Comparison of ENCODE assay signal across 26 cellular contexts in the genomic region with DNA sequence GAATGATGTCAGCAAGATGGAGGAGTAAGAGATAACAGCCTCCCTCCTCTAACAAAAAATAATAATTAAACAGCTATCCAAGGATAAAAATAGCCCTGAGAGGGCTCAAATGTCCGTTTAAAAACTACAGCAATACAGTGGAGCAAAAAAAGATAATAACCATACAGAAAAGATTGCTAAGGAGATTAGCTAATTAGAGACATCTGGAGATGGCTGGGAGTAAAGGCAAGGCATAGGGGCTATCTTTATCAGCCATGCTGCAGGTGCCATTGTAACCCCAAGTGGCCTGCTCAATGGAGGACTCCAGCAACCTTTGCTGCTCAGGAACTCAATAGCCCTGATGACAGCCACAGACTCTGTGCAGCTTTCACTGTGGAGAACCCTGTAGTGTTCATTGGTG.
"Had no signal": no experiment of that assay in that cellular context is flagged by ENCODE, and none has a peak within 500 bp of the region (broad histone marks: within the 10 kb centered on the region; RNA-seq: fewer than 3 reads in every experiment).

No MANE protein-coding gene starts in this region.

- ATAC-seq: heart right ventricle; left cardiac atrium; left lung; mucosa of descending colon; naive thymus-derived CD4-positive, alpha-beta T cell; sciatic nerve; stimulated activated naive CD8-positive, alpha-beta T cell treated with anti-CD3 and anti-CD28 coated beads, Interleukin-15, amount 100 ng/mL, for 72 hours had no signal

- H3K9me3 ChIP-seq: prostate gland had no signal

- H2AFZ ChIP-seq: neural progenitor cell had no signal

- H3K4me1 ChIP-seq: esophagus muscularis mucosa, heart right ventricle, left lung, neural progenitor cell, prostate gland, right atrium auricular region, suprapubic skin, transverse colon, vagina had no signal

- H3K4me2 ChIP-seq: neural progenitor cell, smooth muscle cell had no signal

- H3K9ac ChIP-seq: neural progenitor cell had no signal

- DNase-seq: dermis blood vessel endothelial cell; effector memory CD4-positive, alpha-beta T cell; foreskin melanocyte; glutamatergic neuron; heart right ventricle; hippocampal formation; left cardiac atrium; left lung; mesenchymal stem cell; mucosa of descending colon; naive thymus-derived CD4-positive, alpha-beta T cell; stimulated activated CD4-positive, alpha-beta T cell treated with anti-CD3 and anti-CD28 coated beads, Interleukin-12 subunit alpha, Interleukin-12 subunit beta, amount 100 ng/mL, for 4 hours; stimulated activated CD4-positive, alpha-beta T cell treated with anti-CD3 and anti-CD28 coated beads, Interleukin-1b, Interleukin-23, amount 100 ng/mL, for 48 hours; stimulated activated CD4-positive, alpha-beta T cell treated with anti-CD3 and anti-CD28 coated beads, Interleukin-4, amount 100 ng/mL, for 1 hour; stimulated activated CD8-positive, alpha-beta memory T cell treated with anti-CD3 and anti-CD28 coated beads, Interleukin-4, amount 100 ng/mL, for 48 hours; stimulated activated naive CD4-positive, alpha-beta T cell; stimulated activated naive CD8-positive, alpha-beta T cell treated with anti-CD3 and anti-CD28 coated beads, Interleukin-15, amount 100 ng/mL, for 72 hours; transverse colon had no signal

- H3K36me3 ChIP-seq: esophagus muscularis mucosa, heart right ventricle, left lung, prostate gland, right atrium auricular region, suprapubic skin, transverse colon, vagina had no signal

- H3K27ac ChIP-seq: esophagus muscularis mucosa, heart right ventricle, left lung, neural progenitor cell, prostate gland, right atrium auricular region, suprapubic skin, transverse colon, vagina had no signal

- H3K4me3 ChIP-seq: esophagus muscularis mucosa, heart right ventricle, left lung, mucosa of descending colon, neural progenitor cell, prostate gland, right atrium auricular region, smooth muscle cell, suprapubic skin, transverse colon, vagina had no signal

- H3K27me3 ChIP-seq: esophagus muscularis mucosa, heart right ventricle, left lung, neural progenitor cell, right atrium auricular region, suprapubic skin, transverse colon, vagina had no signal
